11 cellular contexts compared by ENCODE assay signal in the genomic region with DNA sequence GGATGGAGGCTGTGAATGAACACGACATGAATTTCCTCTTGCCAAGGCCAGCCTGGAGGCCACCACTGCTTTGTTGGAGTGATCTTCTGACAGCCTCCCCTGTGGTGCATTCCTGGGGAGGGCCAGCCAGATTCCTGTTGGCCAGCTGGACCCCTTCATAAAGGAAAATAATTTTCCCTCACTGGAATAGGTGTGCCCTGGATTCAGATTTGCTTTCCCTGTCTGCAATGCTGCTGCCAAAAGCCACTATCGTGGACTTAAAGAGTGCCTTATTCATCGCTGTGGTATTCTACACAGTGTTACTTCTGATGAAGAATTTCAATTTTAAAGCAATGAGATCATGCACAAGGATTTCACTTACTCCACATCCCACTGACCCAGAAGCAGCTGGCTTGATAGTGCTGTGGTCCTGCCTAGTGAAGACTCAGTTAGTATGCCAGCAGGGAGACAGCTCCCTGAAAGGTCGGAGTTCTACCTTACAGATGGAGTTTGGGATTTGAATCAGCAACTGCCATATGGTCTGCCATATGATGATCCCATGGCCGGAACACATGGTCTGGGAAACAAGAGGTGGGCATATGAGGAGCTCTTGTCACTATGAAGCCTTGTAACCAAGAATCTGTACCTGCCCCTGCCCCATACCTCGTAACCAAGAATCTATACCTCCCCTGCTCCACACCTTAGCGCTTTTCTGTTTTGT.
A peak's percentile ranks its signal among the peaks of the same experiment; 100 is the strongest.
DNase-seq lines count a peak whose midpoint lies in the region; ATAC-seq, FAIRE-seq and TF ChIP-seq lines count a peak whose summit lies in the region.
"Had no signal": no experiment of that assay in that cellular context is flagged by ENCODE, and none has a peak within 500 bp of the region (broad histone marks: within the 10 kb centered on the region; RNA-seq: fewer than 3 reads in every experiment).

No MANE protein-coding gene starts in this region.

- no peak overlapping the region for H3K4me3 Mint-ChIP-seq in WTC11

- TF ChIP-seq CTCF in gastrocnemius medialis (IDR thresholded peaks at IDR 0.05 in 4 of 5, conservative IDR thresholded peaks at IDR 0.05 in 1 of 5): no peak
- TF ChIP-seq CTCF in WTC11 (IDR thresholded peaks at IDR 0.05): no peak

- no peaks in the 10 kb centered on the region for H3K9me3 ChIP-seq in gastrocnemius medialis
- H3K9me3 ChIP-seq: thyroid gland had no signal

- no peak overlapping the region for H3K4me3 ChIP-seq in gastrocnemius medialis
- H3K4me3 ChIP-seq: thyroid gland had no signal

- H3K27me3 ChIP-seq in gastrocnemius medialis: no peaks in the 10 kb centered on the region
- H3K27me3 ChIP-seq: thyroid gland had no signal

- no peaks in the 10 kb centered on the region for H3K36me3 ChIP-seq in gastrocnemius medialis
- H3K36me3 ChIP-seq: thyroid gland had no signal

- intact Hi-C loops in gastrocnemius medialis (cut with DNase I; ENCODE audit: low total_unique reads): no loop called here

- DNase-seq in GM04503 (ENCODE audit: low read depth) (peak; percentile 73), RCC 7860 (ENCODE audit: low spot score) (peak; percentile 56), fibroblast of gingiva (ENCODE audit: low read depth) (peak; percentile 45), gastrocnemius medialis (no peak), NCI-H526 (lab: John Stamatoyannopoulos, UW) (no peak), iPS-NIHi11 (ENCODE audit: low spot score) (no peak), WTC11 (ENCODE audit: low spot score) (no peak)
- DNase-seq: KBM-7, thyroid gland had no signal

- H3K36me3 Mint-ChIP-seq in WTC11: no peaks in the 10 kb centered on the region

- H3K27ac ChIP-seq in gastrocnemius medialis: no peak overlapping the region
- H3K27ac ChIP-seq: parathyroid adenoma, thyroid gland had no signal

- H3K4me1 ChIP-seq in gastrocnemius medialis: no peaks in the 10 kb centered on the region
- H3K4me1 ChIP-seq: parathyroid adenoma had no signal

- FAIRE-seq in RCC 7860 (lab: Jason Lieb, UNC): no peak

- POLR2A ChIA-PET in WTC11 (lab: Charles Lee): no interaction called here

- no peaks in the 10 kb centered on the region for H3K9me3 Mint-ChIP-seq in WTC11

- H3K4me1 Mint-ChIP-seq in WTC11: peaks cover 6% of the 10 kb centered on the region

- in situ Hi-C loops in gastrocnemius medialis (cut with MboI; ENCODE audit: low sequenced_read_pairs in 4 of 4): no loop called here

- H3K27ac Mint-ChIP-seq in WTC11: no peak overlapping the region; the same call in 1 of the 2 replicates

- peak; percentile 47 to 53 for ATAC-seq in gastrocnemius medialis
- no peak for ATAC-seq in HG03025 (IDR thresholded peaks at IDR 0.05; ENCODE audit: low FRiP score, unreplicated experiment)
- no peak for ATAC-seq in WTC11

- no peaks in the 10 kb centered on the region for H3K27me3 Mint-ChIP-seq in WTC11 (ENCODE audit: low read depth)

- TF ChIP-seq POLR2A in gastrocnemius medialis (IDR thresholded peaks at IDR 0.05): no peak

- CTCF ChIA-PET in WTC11 (lab: Charles Lee): interaction anchor here (1.7 to 2.5 kb wide), 2 partner anchors 16 to 343 kb away, joined by 4 to 13 read pairs; no protein-coding TSS in a partner anchor

TF ChIP-seq in WTC11, 78 proteins besides CTCF, POLR2A, EP300 and RAD21:
- TF ChIP-seq OVOL2 (CRISPR knock-in tag; IDR thresholded peaks at IDR 0.05; ENCODE audit: borderline replicate concordance) (no peak), ZNF416 (CRISPR knock-in tag; IDR thresholded peaks at IDR 0.05) (no peak), TP53 (CRISPR knock-in tag; IDR thresholded peaks at IDR 0.05) (no peak), E2F5 (CRISPR knock-in tag; IDR thresholded peaks at IDR 0.05) (no peak), SP1 (CRISPR knock-in tag; conservative IDR thresholded peaks at IDR 0.05) (no peak), EMX1 (CRISPR knock-in tag; IDR thresholded peaks at IDR 0.05) (no peak), E2F1 (CRISPR knock-in tag; IDR thresholded peaks at IDR 0.05) (no peak), PRRX2 (CRISPR knock-in tag; IDR thresholded peaks at IDR 0.05) (no peak), KAT7 (CRISPR knock-in tag; IDR thresholded peaks at IDR 0.05; ENCODE audit: borderline replicate concordance) (no peak), NR3C1 (CRISPR knock-in tag; conservative IDR thresholded peaks at IDR 0.05; ENCODE audit: low read depth) (no peak), ELF4 (CRISPR knock-in tag; IDR thresholded peaks at IDR 0.05; ENCODE audit: low read depth) (no peak)
- TF ChIP-seq, protein P1, sequence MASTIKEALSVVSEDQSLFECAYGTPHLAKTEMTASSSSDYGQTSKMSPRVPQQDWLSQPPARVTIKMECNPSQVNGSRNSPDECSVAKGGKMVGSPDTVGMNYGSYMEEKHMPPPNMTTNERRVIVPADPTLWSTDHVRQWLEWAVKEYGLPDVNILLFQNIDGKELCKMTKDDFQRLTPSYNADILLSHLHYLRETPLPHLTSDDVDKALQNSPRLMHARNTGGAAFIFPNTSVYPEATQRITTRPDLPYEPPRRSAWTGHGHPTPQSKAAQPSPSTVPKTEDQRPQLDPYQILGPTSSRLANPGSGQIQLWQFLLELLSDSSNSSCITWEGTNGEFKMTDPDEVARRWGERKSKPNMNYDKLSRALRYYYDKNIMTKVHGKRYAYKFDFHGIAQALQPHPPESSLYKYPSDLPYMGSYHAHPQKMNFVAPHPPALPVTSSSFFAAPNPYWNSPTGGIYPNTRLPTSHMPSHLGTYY (CRISPR knock-in tag; IDR thresholded peaks at IDR 0.05): no peak
TF ChIP-seq in WTC11: peak in this region for 0.

Comparison
In these comparisons a context has a peak if more than half of its experiments do, and no peak if none do; other contexts are left out.
1. DNase-seq: peak in GM04503 (single experiment), RCC 7860 (single experiment) and fibroblast of gingiva (single experiment); none in gastrocnemius medialis (0 of 2), NCI-H526 (0 of 2), iPS-NIHi11 (single experiment) and WTC11 (single experiment).
2. ATAC-seq: peak in gastrocnemius medialis (2 of 2); none in HG03025 (single experiment) and WTC11 (single experiment).